ENCODE assay signal across 14 cellular contexts in genomic region chr10:66748217-66748616, GRCh38.
"Had no signal": no experiment of that assay in that cellular context is flagged by ENCODE, and none has a peak within 500 bp of the region (broad histone marks: within the 10 kb centered on the region; RNA-seq: fewer than 3 reads in every experiment).

No MANE protein-coding gene starts in this region.

- H3K9me3 ChIP-seq: esophagus squamous epithelium, left ventricle myocardium inferior, suprapubic skin had no signal

- H3K4me1 ChIP-seq: esophagus squamous epithelium, left ventricle myocardium inferior, suprapubic skin had no signal

- DNase-seq: activated CD4-positive, alpha-beta memory T cell treated with anti-CD3 and anti-CD28 coated beads for 36 hours; activated CD4-positive, alpha-beta T cell treated with anti-CD3 and anti-CD28 coated beads for 1 hour; activated effector memory CD4-positive, alpha-beta T cell treated with anti-CD3 and anti-CD28 coated beads, Interleukin-2, amount 50 U/mL, for 16 hours; activated T-cell treated with anti-CD3 and anti-CD28 coated beads, Interleukin-2, amount 50 U/mL, for 4 hours; amygdala; esophagus squamous epithelium; foreskin melanocyte; left ventricle myocardium inferior; mesendoderm; posterior cingulate gyrus; right cardiac atrium; stimulated activated naive CD8-positive, alpha-beta T cell treated with anti-CD3 and anti-CD28 coated beads, Interleukin-15, Interleukin-2, amounts not matched to agents 100 U/mL and 50 U/mL, for 24 hours had no signal

- H3K27me3 ChIP-seq: esophagus squamous epithelium, suprapubic skin had no signal

- H3K4me3 ChIP-seq: esophagus squamous epithelium, left ventricle myocardium inferior, suprapubic skin had no signal

- H3K36me3 ChIP-seq: esophagus squamous epithelium, left ventricle myocardium inferior, suprapubic skin had no signal

- ATAC-seq: activated naive CD4-positive, alpha-beta T cell treated with anti-CD3 and anti-CD28 coated beads, Interleukin-2, amount 50 U/mL, for 72 hours; activated T-cell treated with anti-CD3 and anti-CD28 coated beads, Interleukin-2, amount 50 U/mL, for 4 hours; right cardiac atrium; stimulated activated naive CD8-positive, alpha-beta T cell treated with anti-CD3 and anti-CD28 coated beads, Interleukin-15, Interleukin-2, amounts not matched to agents 100 U/mL and 50 U/mL, for 24 hours had no signal

- H3K27ac ChIP-seq: esophagus squamous epithelium, left ventricle myocardium inferior, suprapubic skin had no signal
